In the genomic region with DNA sequence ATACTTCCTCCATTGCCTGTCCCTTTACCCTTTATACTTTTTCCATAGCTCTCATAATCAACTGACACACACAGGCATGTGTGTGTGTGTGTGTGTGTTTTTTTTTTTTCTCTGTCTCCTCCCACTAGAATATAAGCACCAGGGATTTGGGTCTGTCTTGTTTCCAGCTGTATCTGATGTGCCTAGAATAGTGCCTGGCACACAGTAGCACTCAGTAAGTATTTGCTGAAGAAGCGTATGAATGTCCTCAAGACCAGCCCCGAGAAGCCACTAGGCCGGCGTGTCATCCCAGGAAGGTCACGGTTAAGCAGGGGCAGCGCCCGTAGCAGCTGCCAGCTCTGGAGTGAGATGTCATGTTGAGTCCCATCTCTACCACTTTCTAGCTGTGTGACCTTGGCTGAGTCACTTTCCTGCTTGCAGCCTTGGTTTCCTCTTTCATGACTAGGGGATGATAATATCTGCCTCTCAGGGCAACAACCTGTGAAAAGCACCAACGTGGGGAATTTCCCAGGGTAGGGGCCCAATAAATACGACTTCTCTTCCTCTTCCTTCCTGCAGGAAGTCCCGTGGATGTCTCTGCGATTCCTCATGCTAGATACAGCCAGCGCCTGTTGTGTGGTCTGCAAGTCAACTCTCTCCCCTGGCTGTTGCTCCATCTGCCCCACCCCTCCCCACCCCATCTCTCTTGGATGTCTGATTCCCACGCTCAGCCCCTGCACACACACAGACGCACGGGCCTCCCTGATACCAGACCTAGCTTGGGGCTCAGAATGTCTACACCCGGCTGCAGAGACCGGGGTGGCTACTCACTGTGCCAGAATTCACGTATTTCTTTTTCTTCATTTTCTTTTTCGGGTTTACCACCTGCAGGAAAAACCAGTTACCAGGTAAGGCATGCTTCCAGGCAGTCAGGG, we compare ENCODE assay signal across 9 cellular contexts. TPM values are rescaled to one million over a fixed set of nuclear protein-coding genes. Genes with fewer than 3 reads are reported as not detected.
DNase-seq lines count a peak whose midpoint lies in the region; ATAC-seq lines count a peak whose summit lies in the region.
"Had no signal": no experiment of that assay in that cellular context is flagged by ENCODE, and none has a peak within 500 bp of the region (broad histone marks: within the 10 kb centered on the region; RNA-seq: fewer than 3 reads in every experiment).

No MANE protein-coding gene starts in this region.

- H3K27ac Mint-ChIP-seq in CD4-positive, alpha-beta memory T cell = peak overlapping the region; percentile 89 to 98 (median 97)
- peak overlapping the region; percentile 84 for H3K27ac Mint-ChIP-seq in activated naive CD8-positive, alpha-beta T cell treated with anti-CD3 and anti-CD28 coated beads for 36 hours

- no peaks in the 10 kb centered on the region for H3K9me3 Mint-ChIP-seq in CD4-positive, alpha-beta memory T cell
- no peaks in the 10 kb centered on the region for H3K9me3 Mint-ChIP-seq in activated naive CD8-positive, alpha-beta T cell treated with anti-CD3 and anti-CD28 coated beads for 36 hours

- peaks cover 69% of the 10 kb centered on the region for H3K4me1 ChIP-seq in CD4-positive, alpha-beta memory T cell (ENCODE audit: insufficient read depth, low read length)

- H3K9me3 ChIP-seq in CD4-positive, alpha-beta memory T cell (ENCODE audit: control insufficient read depth in 1 of 2, low read length in 2 of 2) = no peaks in the 10 kb centered on the region

- peak overlapping the region; percentile 76 for H3K27ac ChIP-seq in CD4-positive, alpha-beta memory T cell (ENCODE audit: low read depth, low read length)

- H3K36me3 ChIP-seq in CD4-positive, alpha-beta memory T cell (ENCODE audit: insufficient read depth, low read length) = no peaks in the 10 kb centered on the region

- H3K4me1 Mint-ChIP-seq in CD4-positive, alpha-beta memory T cell = peaks cover 52 to 83% (median 67%) of the 10 kb centered on the region in 4 donors
- H3K4me1 Mint-ChIP-seq in activated naive CD8-positive, alpha-beta T cell treated with anti-CD3 and anti-CD28 coated beads for 36 hours = peaks cover 57% of the 10 kb centered on the region

- peak; percentile 53 for ATAC-seq in HG02610 (IDR thresholded peaks at IDR 0.05; ENCODE audit: unreplicated experiment)

- DNase-seq in CD4-positive, alpha-beta memory T cell = peak; percentile 76 to 97 (median 79)
- DNase-seq in T-helper 1 cell (peak; percentile 69 to 88 (median 74)), NCI-H2081 (lab: John Stamatoyannopoulos, UW) (no peak), NCI-H446 (lab: John Stamatoyannopoulos, UW) (no peak), SW480 (ENCODE audit: low spot score) (no peak)
- peak; percentile 69 for DNase-seq in activated naive CD8-positive, alpha-beta T cell treated with anti-CD3 and anti-CD28 coated beads for 36 hours
- DNase-seq in stimulated activated CD4-positive, alpha-beta T cell treated with anti-CD3 and anti-CD28 coated beads, Interleukin-15, amount 100 ng/mL, for 24 hours = peak; percentile 83

- H3K27me3 ChIP-seq in CD4-positive, alpha-beta memory T cell (ENCODE audit: insufficient read depth, low read length) = no peaks in the 10 kb centered on the region

- POLR2A ChIA-PET in CD4-positive, alpha-beta memory T cell (lab: Charles Lee; ENCODE audit: partially characterized antibody) = interaction anchor here (0.5 to 2.6 kb wide), 8 partner anchors 13 to 306 kb away, joined by 3 to 7 read pairs (median 4); a partner anchor contains a TSS

- H3K36me3 Mint-ChIP-seq in CD4-positive, alpha-beta memory T cell = no peaks in the 10 kb centered on the region
- H3K36me3 Mint-ChIP-seq in activated naive CD8-positive, alpha-beta T cell treated with anti-CD3 and anti-CD28 coated beads for 36 hours = peaks cover 2% of the 10 kb centered on the region

- CTCF ChIA-PET in CD4-positive, alpha-beta memory T cell (lab: Charles Lee; ENCODE audit: partially characterized antibody) = interaction anchor here (1.0 to 9.0 kb wide), 9 partner anchors 10 to 140 kb away, joined by 3 to 108 read pairs (median 6); no protein-coding TSS in a partner anchor

- H3K4me3 ChIP-seq in CD4-positive, alpha-beta memory T cell (ENCODE audit: low read length in 2 of 2) = peak overlapping the region in 1 of 2 donors; percentile 0

- peak overlapping the region; percentile 37 to 85 (median 76) for H3K4me3 Mint-ChIP-seq in CD4-positive, alpha-beta memory T cell
- H3K4me3 Mint-ChIP-seq in activated naive CD8-positive, alpha-beta T cell treated with anti-CD3 and anti-CD28 coated beads for 36 hours = peak overlapping the region; percentile 22

- intact Hi-C loops in CD4-positive, alpha-beta memory T cell (cut with micrococcal nuclease) = loop anchor here (5.0 kb wide), 2 partner anchors 33 to 313 kb away; a partner anchor contains a TSS

- no peaks in the 10 kb centered on the region for H3K27me3 Mint-ChIP-seq in CD4-positive, alpha-beta memory T cell
- H3K27me3 Mint-ChIP-seq in activated naive CD8-positive, alpha-beta T cell treated with anti-CD3 and anti-CD28 coated beads for 36 hours = no peaks in the 10 kb centered on the region

RNA-seq across cellular contexts. Expression of a gene that starts 58.1 kb away (rescaled TPM):
- total RNA-seq in CD4-positive, alpha-beta memory T cell = not detected
- not detected for polyA plus RNA-seq in CD4-positive, alpha-beta memory T cell
- total RNA-seq in activated naive CD8-positive, alpha-beta T cell treated with anti-CD3 and anti-CD28 coated beads for 36 hours = not detected
- total RNA-seq: epithelial cell of proximal tubule had no signal

Comparison
In these comparisons a context has a peak if more than half of its experiments do, and no peak if none do; other contexts are left out.
1. DNase-seq: peak in CD4-positive, alpha-beta memory T cell (5 of 5), T-helper 1 cell (5 of 5), activated naive CD8-positive, alpha-beta T cell treated with anti-CD3 and anti-CD28 coated beads for 36 hours (single experiment) and stimulated activated CD4-positive, alpha-beta T cell treated with anti-CD3 and anti-CD28 coated beads, Interleukin-15, amount 100 ng/mL, for 24 hours (single experiment); none in NCI-H2081 (0 of 2), NCI-H446 (0 of 2) and SW480 (single experiment).